ENCODE assay signal across 13 cellular contexts in the genomic region with DNA sequence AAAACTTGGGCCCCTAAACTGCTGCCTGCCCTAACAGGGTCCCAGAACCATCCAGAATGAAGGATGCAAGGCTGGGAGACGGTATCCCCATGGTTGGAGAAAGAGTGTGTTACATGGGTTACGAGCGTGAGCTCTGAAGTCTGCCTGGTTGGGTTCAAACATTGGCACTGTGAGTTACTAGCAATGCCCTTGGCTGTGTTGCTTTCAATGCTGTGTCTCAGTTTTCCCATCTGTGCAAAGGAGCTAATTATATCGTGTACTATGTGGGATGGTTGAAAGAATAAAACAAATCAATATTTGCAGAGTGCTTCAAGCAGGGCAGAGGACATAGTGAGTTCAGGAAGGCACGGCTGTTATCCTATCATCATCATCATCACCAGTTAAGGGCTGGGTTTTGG.
DNase-seq lines count a peak whose midpoint lies in the region; ATAC-seq and TF ChIP-seq lines count a peak whose summit lies in the region.
"Had no signal": no experiment of that assay in that cellular context is flagged by ENCODE, and none has a peak within 500 bp of the region (broad histone marks: within the 10 kb centered on the region; RNA-seq: fewer than 3 reads in every experiment).

No MANE protein-coding gene starts in this region.

- peaks cover 55 to 96% of the 10 kb centered on the region in 2 experiments for H3K4me1 ChIP-seq in SK-N-SH (ENCODE audit: control insufficient read depth in 1 of 2, insufficient read depth in 2 of 2, low read depth in 1 of 2, low read length in 1 of 2)
- peaks cover 86% of the 10 kb centered on the region for H3K4me1 ChIP-seq in body of pancreas
- peaks cover 88% of the 10 kb centered on the region for H3K4me1 ChIP-seq in mesodermal cell (ENCODE audit: control insufficient read depth, insufficient read depth, low read length, poor library complexity, severe bottlenecking)
- peaks cover 47 to 92% (median 70%) of the 10 kb centered on the region in 4 donors for H3K4me1 ChIP-seq in transverse colon

- TF ChIP-seq POLR2A in body of pancreas (IDR thresholded peaks at IDR 0.05) (no peak), transverse colon (IDR thresholded peaks at IDR 0.05) (no peak)

- CTCF ChIA-PET in SK-N-SH (lab: Yijun Ruan, JAX), result interaction anchor here (0.8 to 13.4 kb wide), 5 partner anchors 12 to 1136 kb away, joined by 3 to 136 read pairs (median 7); no protein-coding TSS in a partner anchor

- H3K36me3 ChIP-seq in SK-N-SH (replicated peaks in 1 of 2; ENCODE audit: control insufficient read depth in 1 of 2, insufficient read depth in 2 of 2, low read length in 1 of 2) (peaks cover 8 to 10% of the 10 kb centered on the region in 2 experiments), body of pancreas (replicated peaks in 1 of 2; ENCODE audit: insufficient read depth in 1 of 2, low read depth in 2 of 2) (no peaks in the 10 kb centered on the region), mesodermal cell (ENCODE audit: control insufficient read depth, insufficient read depth, low read length) (peaks cover 53% of the 10 kb centered on the region), transverse colon (no peaks in the 10 kb centered on the region)

- peaks cover 35% of the 10 kb centered on the region; the same call in 1 of the 2 replicates for H4K20me1 ChIP-seq in SK-N-SH (ENCODE audit: insufficient read depth)

- peaks cover 40% of the 10 kb centered on the region for H3F3A ChIP-seq in SK-N-SH (replicated peaks; ENCODE audit: insufficient read depth)

- TF ChIP-seq EP300 in SK-N-SH (IDR thresholded peaks at IDR 0.05; ENCODE audit: borderline replicate concordance in 1 of 2, low read depth in 1 of 2, low read length in 1 of 2) (no peak), transverse colon (IDR thresholded peaks at IDR 0.05; ENCODE audit: low read depth) (no peak)

- H3K79me2 ChIP-seq in SK-N-SH (ENCODE audit: insufficient read depth), result peaks cover 64% of the 10 kb centered on the region

- H3K9ac ChIP-seq in SK-N-SH, result no peak overlapping the region

- POLR2A ChIA-PET in SK-N-SH (lab: Yijun Ruan, JAX), result no interaction called here

- ATAC-seq in SK-N-SH treated with all-trans-retinoic acid at 6 μM for 48 hours (no peak), body of pancreas (no peak), HG02870 (IDR thresholded peaks at IDR 0.05; ENCODE audit: unreplicated experiment) (no peak)

- TF ChIP-seq CTCF in SK-N-SH (IDR thresholded peaks at IDR 0.05) (no peak), body of pancreas (IDR thresholded peaks at IDR 0.05) (no peak), transverse colon (IDR thresholded peaks at IDR 0.05) (no peak)

- intact Hi-C loops in body of pancreas (cut with DNase I), result loop anchor here (10.0 kb wide), 1 partner anchor 109 kb away; no protein-coding TSS in a partner anchor
- intact Hi-C loops in transverse colon (cut with DNase I; ENCODE audit: low total_unique reads), result no loop called here

- H3K4me3 ChIP-seq in SK-N-SH (ENCODE audit: low read depth in 2 of 2, low read length in 1 of 2), result no peak overlapping the region
- no peak overlapping the region for H3K4me3 ChIP-seq in body of pancreas
- no peak overlapping the region for H3K4me3 ChIP-seq in mesodermal cell (ENCODE audit: extremely low read depth, insufficient read depth, low read length, poor library complexity, severe bottlenecking)
- no peak overlapping the region for H3K4me3 ChIP-seq in transverse colon

- DNase-seq in SK-N-SH (no peak), body of pancreas (no peak), transverse colon (no peak), nucleus accumbens (lab: John Stamatoyannopoulos, UW) (no peak)
- DNase-seq in activated CD8-positive, alpha-beta memory T cell treated with anti-CD3 and anti-CD28 coated beads for 24 hours, result no peak
- DNase-seq: activated CD4-positive, alpha-beta T cell treated with anti-CD3 and anti-CD28 coated beads for 4 hours; GOT3; immature natural killer cell; NCI-H2171 treated with DMSO at 0.1 percent for 48 hours; stimulated activated naive CD4-positive, alpha-beta T cell treated with Interleukin-2 at 50 U/mL for 16 hours had no signal

- H3K27ac ChIP-seq in SK-N-SH (ENCODE audit: low read depth in 2 of 2, low read length in 1 of 2) (peak overlapping the region; percentile 81 to 100), body of pancreas (peak overlapping the region in 3 of 4 donors; percentile 77 to 83 (median 83)), mesodermal cell (ENCODE audit: low read depth, low read length, severe bottlenecking) (peak overlapping the region; percentile 97), transverse colon (peak overlapping the region; percentile 54 to 85 (median 66))

- 89% methylated on average over 5 of the region's 5 CpGs for WGBS in SK-N-SH (ENCODE audit: low lambda C conversion rate)
- 63 to 72% methylated on average over 5 of the region's 5 CpGs for WGBS in body of pancreas, 2 donors
- 95 to 98% methylated on average over 4 to 5 of the region's 5 CpGs for WGBS in mesodermal cell (ENCODE audit: insufficient coverage in 2 of 2), 2 experiments
- WGBS in transverse colon (ENCODE audit: low coverage in 1 of 2), 2 donors, result 74% methylated on average over 5 of the region's 5 CpGs; no CpG with 5 or more reads in 1 of the 2 donors

- H2AFZ ChIP-seq in SK-N-SH (ENCODE audit: low read depth), result no peak overlapping the region

- H3K9me3 ChIP-seq in SK-N-SH (no peaks in the 10 kb centered on the region), body of pancreas (no peaks in the 10 kb centered on the region), mesodermal cell (ENCODE audit: control insufficient read depth, low read length) (no peaks in the 10 kb centered on the region), transverse colon (no peaks in the 10 kb centered on the region)

- H3K4me2 ChIP-seq in SK-N-SH, result peak overlapping the region; percentile 65; the same call in 1 of the 2 replicates

- no peak for TF ChIP-seq RAD21 in SK-N-SH (IDR thresholded peaks at IDR 0.05; ENCODE audit: low read length)

- in situ Hi-C loops in transverse colon (cut with MboI; ENCODE audit: low pct_ligation_motif_present in 1 of 4, low pct_unique_long_range_greater_than_20kb in 1 of 4, low sequenced_read_pairs in 3 of 4), result loop anchor here in 3 of 4 donors (25.0 kb wide), 3 partner anchors 246 to 1146 kb away; a partner anchor contains a TSS

- no peaks in the 10 kb centered on the region for H3K9me2 ChIP-seq in SK-N-SH

- H3K27me3 ChIP-seq in SK-N-SH (ENCODE audit: insufficient read depth) (no peaks in the 10 kb centered on the region), body of pancreas (no peaks in the 10 kb centered on the region), transverse colon (no peaks in the 10 kb centered on the region)

TF ChIP-seq in SK-N-SH, 30 proteins besides CTCF, POLR2A, EP300 and RAD21:
- TF ChIP-seq RCOR1 (IDR thresholded peaks at IDR 0.05; ENCODE audit: low read length), result no peak
- no peak for TF ChIP-seq NRF1 (IDR thresholded peaks at IDR 0.05; ENCODE audit: low read depth, low read length)
- TF ChIP-seq RFX5 (IDR thresholded peaks at IDR 0.05; ENCODE audit: low read length), result no peak
- TF ChIP-seq, protein P1, sequence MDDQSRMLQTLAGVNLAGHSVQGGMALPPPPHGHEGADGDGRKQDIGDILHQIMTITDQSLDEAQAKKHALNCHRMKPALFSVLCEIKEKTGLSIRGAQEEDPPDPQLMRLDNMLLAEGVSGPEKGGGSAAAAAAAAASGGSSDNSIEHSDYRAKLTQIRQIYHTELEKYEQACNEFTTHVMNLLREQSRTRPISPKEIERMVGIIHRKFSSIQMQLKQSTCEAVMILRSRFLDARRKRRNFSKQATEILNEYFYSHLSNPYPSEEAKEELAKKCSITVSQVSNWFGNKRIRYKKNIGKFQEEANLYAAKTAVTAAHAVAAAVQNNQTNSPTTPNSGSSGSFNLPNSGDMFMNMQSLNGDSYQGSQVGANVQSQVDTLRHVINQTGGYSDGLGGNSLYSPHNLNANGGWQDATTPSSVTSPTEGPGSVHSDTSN (IDR thresholded peaks at IDR 0.05), result no peak

TF ChIP-seq in SK-N-SH treated with all-trans-retinoic acid at 6 μM for 48 hours, 23 proteins besides CTCF, POLR2A, EP300 and RAD21:
- TF ChIP-seq, protein P2, sequence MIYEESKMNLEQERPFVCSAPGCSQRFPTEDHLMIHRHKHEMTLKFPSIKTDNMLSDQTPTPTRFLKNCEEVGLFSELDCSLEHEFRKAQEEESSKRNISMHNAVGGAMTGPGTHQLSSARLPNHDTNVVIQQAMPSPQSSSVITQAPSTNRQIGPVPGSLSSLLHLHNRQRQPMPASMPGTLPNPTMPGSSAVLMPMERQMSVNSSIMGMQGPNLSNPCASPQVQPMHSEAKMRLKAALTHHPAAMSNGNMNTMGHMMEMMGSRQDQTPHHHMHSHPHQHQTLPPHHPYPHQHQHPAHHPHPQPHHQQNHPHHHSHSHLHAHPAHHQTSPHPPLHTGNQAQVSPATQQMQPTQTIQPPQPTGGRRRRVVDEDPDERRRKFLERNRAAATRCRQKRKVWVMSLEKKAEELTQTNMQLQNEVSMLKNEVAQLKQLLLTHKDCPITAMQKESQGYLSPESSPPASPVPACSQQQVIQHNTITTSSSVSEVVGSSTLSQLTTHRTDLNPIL (CRISPR knock-in tag; IDR thresholded peaks at IDR 0.05; ENCODE audit: low read depth), result no peak
- no peak for TF ChIP-seq OSR1 (CRISPR knock-in tag; IDR thresholded peaks at IDR 0.05)
- no peak for TF ChIP-seq ZNF565 (CRISPR knock-in tag; conservative IDR thresholded peaks at IDR 0.05; ENCODE audit: low read depth)
- no peak for TF ChIP-seq ZNF8 (CRISPR knock-in tag; IDR thresholded peaks at IDR 0.05)
- TF ChIP-seq TOX (CRISPR knock-in tag; IDR thresholded peaks at IDR 0.05; ENCODE audit: borderline replicate concordance), result no peak
- TF ChIP-seq, protein P3, sequence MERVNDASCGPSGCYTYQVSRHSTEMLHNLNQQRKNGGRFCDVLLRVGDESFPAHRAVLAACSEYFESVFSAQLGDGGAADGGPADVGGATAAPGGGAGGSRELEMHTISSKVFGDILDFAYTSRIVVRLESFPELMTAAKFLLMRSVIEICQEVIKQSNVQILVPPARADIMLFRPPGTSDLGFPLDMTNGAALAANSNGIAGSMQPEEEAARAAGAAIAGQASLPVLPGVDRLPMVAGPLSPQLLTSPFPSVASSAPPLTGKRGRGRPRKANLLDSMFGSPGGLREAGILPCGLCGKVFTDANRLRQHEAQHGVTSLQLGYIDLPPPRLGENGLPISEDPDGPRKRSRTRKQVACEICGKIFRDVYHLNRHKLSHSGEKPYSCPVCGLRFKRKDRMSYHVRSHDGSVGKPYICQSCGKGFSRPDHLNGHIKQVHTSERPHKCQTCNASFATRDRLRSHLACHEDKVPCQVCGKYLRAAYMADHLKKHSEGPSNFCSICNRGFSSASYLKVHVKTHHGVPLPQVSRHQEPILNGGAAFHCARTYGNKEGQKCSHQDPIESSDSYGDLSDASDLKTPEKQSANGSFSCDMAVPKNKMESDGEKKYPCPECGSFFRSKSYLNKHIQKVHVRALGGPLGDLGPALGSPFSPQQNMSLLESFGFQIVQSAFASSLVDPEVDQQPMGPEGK (CRISPR knock-in tag; IDR thresholded peaks at IDR 0.05; ENCODE audit: borderline replicate concordance), result no peak
- TF ChIP-seq ZFP3 (CRISPR knock-in tag; IDR thresholded peaks at IDR 0.05), result no peak
- TF ChIP-seq GLIS3 (CRISPR knock-in tag; IDR thresholded peaks at IDR 0.05), result no peak
TF ChIP-seq in SK-N-SH treated with all-trans-retinoic acid at 6 μM for 48 hours: peak in this region for 0.
